ENCODE assay signal across 7 cellular contexts in the genomic region with DNA sequence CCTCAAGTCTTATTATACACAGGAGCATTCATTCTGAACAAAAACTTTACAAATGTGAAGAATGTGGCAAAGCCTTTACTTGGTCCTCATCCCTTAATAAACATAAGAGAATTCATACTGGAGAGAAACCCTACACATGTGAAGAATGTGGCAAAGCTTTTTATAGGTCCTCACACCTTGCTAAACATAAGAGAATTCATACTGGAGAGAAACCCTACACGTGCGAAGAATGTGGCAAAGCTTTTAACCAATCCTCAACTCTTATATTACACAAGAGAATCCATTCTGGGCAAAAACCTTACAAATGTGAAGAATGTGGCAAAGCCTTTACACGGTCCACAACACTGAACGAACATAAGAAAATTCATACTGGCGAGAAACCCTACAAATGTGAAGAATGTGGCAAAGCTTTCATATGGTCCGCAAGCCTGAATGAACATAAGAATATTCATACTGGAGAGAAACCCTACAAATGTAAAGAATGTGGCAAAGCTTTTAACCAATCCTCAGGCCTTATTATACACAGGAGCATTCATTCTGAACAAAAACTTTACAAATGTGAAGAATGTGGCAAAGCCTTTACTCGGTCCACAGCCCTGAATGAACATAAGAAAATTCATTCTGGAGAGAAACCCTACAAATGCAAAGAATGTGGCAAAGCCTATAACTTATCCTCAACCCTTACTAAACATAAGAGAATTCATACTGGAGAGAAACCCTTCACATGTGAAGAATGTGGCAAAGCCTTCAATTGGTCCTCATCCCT. TPM values are rescaled to one million over a fixed set of nuclear protein-coding genes. Genes with fewer than 3 reads are reported as not detected.
DNase-seq lines count a peak whose midpoint lies in the region; ATAC-seq and TF ChIP-seq lines count a peak whose summit lies in the region.
"Not testable (repeated sequence)": the region's sequence is repeated elsewhere in the genome, so short reads cannot be mapped to it uniquely, and the experiment has no call there.

No MANE protein-coding gene starts in this region.

- not testable (repeated sequence) for H3K4me2 ChIP-seq in PC-3 (ENCODE audit: low read length)

- peaks cover 99% of the 10 kb centered on the region for H3K9me3 ChIP-seq in HUES48 (ENCODE audit: control insufficient read depth, insufficient read depth, low read length)
- peaks cover 71% of the 10 kb centered on the region for H3K9me3 ChIP-seq in PC-3 (ENCODE audit: low read length)
- H3K9me3 ChIP-seq in muscle layer of colon (ENCODE audit: low read length), result peaks cover 62% of the 10 kb centered on the region

- H3K9me2 ChIP-seq in PC-3 (replicated peaks; ENCODE audit: low read length), result not testable (repeated sequence)

- H3K27me3 ChIP-seq in HUES48 (ENCODE audit: control insufficient read depth, insufficient read depth, low read length); PC-3 (ENCODE audit: low read length); muscle layer of colon (ENCODE audit: control insufficient read depth in 1 of 2, insufficient read depth in 2 of 2, low read length in 2 of 2): not testable (repeated sequence)

- H3K36me3 ChIP-seq in HUES48 (ENCODE audit: control insufficient read depth, insufficient read depth, low read length), result peaks cover 59% of the 10 kb centered on the region
- H3K36me3 ChIP-seq in PC-3 (ENCODE audit: low read depth, low read length), result peaks cover 83% of the 10 kb centered on the region
- H3K36me3 ChIP-seq in muscle layer of colon (ENCODE audit: insufficient read depth, low read length), result peaks cover 30% of the 10 kb centered on the region

- ATAC-seq in PC-3, result not testable (repeated sequence)

- not testable (repeated sequence) for H3K4me3 Mint-ChIP-seq in MCF 10A (ENCODE audit: unreplicated experiment); osteocyte (ENCODE audit: unreplicated experiment)
- H3K4me3 Mint-ChIP-seq in endothelial cell (ENCODE audit: unreplicated experiment), result peak overlapping the region; percentile 31

- CTCF ChIA-PET in PC-3 (lab: Charles Lee); MCF 10A (lab: Yijun Ruan, JAX): not testable (repeated sequence)

- H3K4me1 Mint-ChIP-seq in MCF 10A (ENCODE audit: insufficient read depth, unreplicated experiment); endothelial cell (ENCODE audit: unreplicated experiment); osteocyte (ENCODE audit: unreplicated experiment): not testable (repeated sequence)

- H3K36me3 Mint-ChIP-seq in MCF 10A (ENCODE audit: insufficient read depth, unreplicated experiment) (peaks cover 59% of the 10 kb centered on the region), endothelial cell (ENCODE audit: low read depth, unreplicated experiment) (peaks cover 76% of the 10 kb centered on the region), osteocyte (ENCODE audit: unreplicated experiment) (peaks cover 49% of the 10 kb centered on the region)

- not testable (repeated sequence) for H3F3A ChIP-seq in PC-3 (ENCODE audit: low read length, unreplicated experiment)

- H3K4me3 ChIP-seq in HUES48 (ENCODE audit: low read depth, low read length) (peak overlapping the region; percentile 32; the same call in 1 of the 2 replicates), muscle layer of colon (ENCODE audit: low read depth in 1 of 2, low read length in 2 of 2) (peak overlapping the region; percentile 2 to 33)
- not testable (repeated sequence) for H3K4me3 ChIP-seq in PC-3 (ENCODE audit: low read length)

- DNase-seq in DMS53 (lab: John Stamatoyannopoulos, UW), result peak; percentile 20
- not testable (repeated sequence) for DNase-seq in PC-3; MCF 10A (ENCODE audit: unreplicated experiment); endothelial cell (ENCODE audit: low spot score); osteocyte (ENCODE audit: extremely low spot score, unreplicated experiment)

- intact Hi-C loops in PC-3 (cut with micrococcal nuclease); MCF 10A (cut with micrococcal nuclease): not testable (repeated sequence)

- not testable (repeated sequence) for H3K4me1 ChIP-seq in HUES48 (ENCODE audit: control insufficient read depth, insufficient read depth, low read length); PC-3 (ENCODE audit: insufficient read depth, low read length); muscle layer of colon (ENCODE audit: insufficient read depth, low read length)

- H3K27ac Mint-ChIP-seq in MCF 10A (ENCODE audit: low read depth, unreplicated experiment); endothelial cell (ENCODE audit: unreplicated experiment): not testable (repeated sequence)
- H3K27ac Mint-ChIP-seq in osteocyte (ENCODE audit: unreplicated experiment), result peak overlapping the region; percentile 16

- not testable (repeated sequence) for H3K79me2 ChIP-seq in PC-3 (ENCODE audit: low read length)

- POLR2A ChIA-PET in PC-3 (lab: Charles Lee; ENCODE audit: unreplicated experiment), result not testable (repeated sequence)
- POLR2A ChIA-PET in MCF 10A (lab: Yijun Ruan, JAX), result interaction anchor here (1.7 kb wide), 1 partner anchor 38 kb away, joined by 3 read pairs; the partner anchor contains the start of gene ZNF718

- BruUV-seq in PC-3 (replicated peaks; lab: Mats Ljungman, UMichigan) (TSS peak; percentile 17), MCF 10A (replicated peaks; lab: Mats Ljungman, UMichigan) (TSS peak; percentile 22)

- not testable (repeated sequence) for H2AFZ ChIP-seq in PC-3 (ENCODE audit: low read length)

- H3K9ac ChIP-seq in HUES48 (ENCODE audit: low read depth, low read length); PC-3 (ENCODE audit: low read length); muscle layer of colon (ENCODE audit: low read length): not testable (repeated sequence)

- not testable (repeated sequence) for H4K20me1 ChIP-seq in PC-3 (ENCODE audit: low read length)

- H3K9me3 Mint-ChIP-seq in MCF 10A (ENCODE audit: unreplicated experiment) (peaks cover 30% of the 10 kb centered on the region), endothelial cell (ENCODE audit: unreplicated experiment) (peaks cover 66% of the 10 kb centered on the region), osteocyte (ENCODE audit: unreplicated experiment) (peaks cover 46% of the 10 kb centered on the region)

- H3K27me3 Mint-ChIP-seq in MCF 10A (ENCODE audit: insufficient read depth, unreplicated experiment); endothelial cell (ENCODE audit: unreplicated experiment); osteocyte (ENCODE audit: unreplicated experiment): not testable (repeated sequence)

- not testable (repeated sequence) for H3K27ac ChIP-seq in HUES48 (ENCODE audit: low read depth, low read length); PC-3 (ENCODE audit: low read length); muscle layer of colon (ENCODE audit: low read depth, low read length)

- TF ChIP-seq CTCF in PC-3 (conservative IDR thresholded peaks at IDR 0.05; ENCODE audit: low read depth, low read length); MCF 10A (IDR thresholded peaks at IDR 0.05; ENCODE audit: unreplicated experiment); endothelial cell (IDR thresholded peaks at IDR 0.05; ENCODE audit: unreplicated experiment); osteocyte (IDR thresholded peaks at IDR 0.05): not testable (repeated sequence)

RNA-seq across cellular contexts. Expression of gene ZNF595, which starts 33.6 kb away (rescaled TPM):
- total RNA-seq in PC-3 (2014; rRNA removed), result 7.4 TPM in 2 replicates
- 38.3 and 38.6 TPM in 2 replicates for total RNA-seq in MCF 10A (2022)
- total RNA-seq in endothelial cell (ENCODE audit: unreplicated experiment), result 24.9 TPM
- total RNA-seq in osteocyte, result 5.0 and 5.8 TPM in 2 replicates

RNA-seq across cellular contexts. Expression of gene ZNF718, which starts 37.6 kb away (rescaled TPM):
- 3.2 and 3.8 TPM in 2 replicates for total RNA-seq in PC-3 (2014; rRNA removed)
- 10.8 and 12.2 TPM in 2 replicates for total RNA-seq in MCF 10A (2022)
- 14.0 TPM for total RNA-seq in endothelial cell (ENCODE audit: unreplicated experiment)
- 5.8 and 5.9 TPM in 2 replicates for total RNA-seq in osteocyte
